ENCODE assay signal across 26 cellular contexts in the genomic region with DNA sequence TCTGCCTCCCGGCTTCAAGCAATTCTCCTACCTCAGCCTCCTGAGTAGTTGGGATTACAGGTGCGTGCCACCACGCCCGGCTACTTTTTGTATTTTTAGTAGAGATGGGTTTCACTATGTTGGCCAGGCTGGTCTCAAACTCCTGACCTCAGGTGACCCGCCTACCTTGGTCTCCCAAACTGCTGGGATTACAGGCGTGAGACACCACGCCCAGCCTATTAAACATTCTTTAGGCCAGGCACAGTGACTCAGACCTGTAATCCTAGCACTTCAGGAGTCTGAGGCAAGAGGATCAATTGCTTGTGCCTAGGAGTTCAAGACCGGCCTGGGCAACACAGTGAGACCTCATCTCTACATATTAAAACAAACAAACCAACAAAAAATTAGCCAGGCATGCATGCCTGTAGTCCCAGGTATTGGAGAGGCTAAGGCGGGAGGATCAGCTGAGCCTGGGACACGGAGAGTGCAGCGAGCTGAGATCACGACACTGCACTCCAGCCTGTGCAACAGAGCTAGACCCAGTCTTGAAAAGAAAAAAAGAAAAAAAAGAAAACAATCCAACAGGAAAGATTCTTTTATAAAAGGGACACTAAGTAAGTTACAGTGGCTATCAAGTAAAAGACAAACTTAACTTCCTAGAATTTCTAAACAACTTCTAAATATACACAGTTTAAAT.
DNase-seq lines count a peak whose midpoint lies in the region; TF ChIP-seq lines count a peak whose summit lies in the region.
"Had no signal": no experiment of that assay in that cellular context is flagged by ENCODE, and none has a peak within 500 bp of the region (broad histone marks: within the 10 kb centered on the region; RNA-seq: fewer than 3 reads in every experiment).

No MANE protein-coding gene starts in this region.

- CTCF ChIA-PET in RWPE1 (lab: Yijun Ruan, JAX) = no interaction called here

- no peaks in the 10 kb centered on the region for H3K9me3 Mint-ChIP-seq in activated T-cell treated with anti-CD3 and anti-CD28 coated beads, Interleukin-2, amount 50 U/mL, for 24 hours
- no peaks in the 10 kb centered on the region for H3K9me3 Mint-ChIP-seq in type B pancreatic cell
- H3K9me3 Mint-ChIP-seq: activated naive CD4-positive, alpha-beta T cell treated with anti-CD3 and anti-CD28 coated beads, Interleukin-2, amount 10 ng/mL, durations not matched to agents 7 days and 5 days; activated T-cell treated with anti-CD3 and anti-CD28 coated beads, Interleukin-2, amount 50 U/mL, for 72 hours had no signal

- DNase-seq in activated T-cell treated with anti-CD3 and anti-CD28 coated beads, Interleukin-2, amount 50 U/mL, for 24 hours = no peak
- DNase-seq in activated T-cell treated with anti-CD3 and anti-CD28 coated beads for 4 hours (no peak), RWPE1 (ENCODE audit: low spot score) (no peak), islet precursor cell (peak; percentile 57), type B pancreatic cell (ENCODE audit: extremely low spot score, unreplicated experiment) (no peak), dorsolateral prefrontal cortex (no peak), NCI-H128 (lab: John Stamatoyannopoulos, UW; ENCODE audit: unreplicated experiment) (no peak), NCI-H146 treated with DMSO at 0.1 percent for 48 hours (lab: John Stamatoyannopoulos, UW; ENCODE audit: unreplicated experiment) (no peak)
- DNase-seq: activated CD4-positive, alpha-beta T cell treated with anti-CD3 and anti-CD28 coated beads for 4 hours; activated naive CD4-positive, alpha-beta T cell treated with anti-CD3 and anti-CD28 coated beads, Interleukin-2, amount 10 ng/mL, durations not matched to agents 7 days and 5 days; activated T-cell treated with anti-CD3 and anti-CD28 coated beads, Interleukin-2, amount 50 U/mL, for 72 hours; amniotic stem cell; DMS153; esophagus squamous epithelium; KBM-7; NCI-H1436; NCI-H2107; NCI-H446; NCI-H82; psoas muscle; RPMI8226; stimulated activated CD4-positive, alpha-beta T cell treated with anti-CD3 and anti-CD28 coated beads, Interleukin-15, amount 100 ng/mL, for 24 hours; stimulated activated naive CD4-positive, alpha-beta T cell had no signal

- H3K4me1 Mint-ChIP-seq in activated T-cell treated with anti-CD3 and anti-CD28 coated beads, Interleukin-2, amount 50 U/mL, for 24 hours (ENCODE audit: low read depth) = no peaks in the 10 kb centered on the region
- H3K4me1 Mint-ChIP-seq in type B pancreatic cell (ENCODE audit: unreplicated experiment) = no peaks in the 10 kb centered on the region
- H3K4me1 Mint-ChIP-seq: activated naive CD4-positive, alpha-beta T cell treated with anti-CD3 and anti-CD28 coated beads, Interleukin-2, amount 10 ng/mL, durations not matched to agents 7 days and 5 days had no signal

- POLR2A ChIA-PET in RWPE1 (lab: Yijun Ruan, JAX; ENCODE audit: low non-redundant PET) = no interaction called here

- no peak overlapping the region for H3K4me3 Mint-ChIP-seq in activated T-cell treated with anti-CD3 and anti-CD28 coated beads, Interleukin-2, amount 50 U/mL, for 24 hours
- H3K4me3 Mint-ChIP-seq in type B pancreatic cell = no peak overlapping the region
- H3K4me3 Mint-ChIP-seq: activated naive CD4-positive, alpha-beta T cell treated with anti-CD3 and anti-CD28 coated beads, Interleukin-2, amount 10 ng/mL, durations not matched to agents 7 days and 5 days; activated T-cell treated with anti-CD3 and anti-CD28 coated beads, Interleukin-2, amount 50 U/mL, for 72 hours had no signal

- H3K36me3 Mint-ChIP-seq in activated T-cell treated with anti-CD3 and anti-CD28 coated beads, Interleukin-2, amount 50 U/mL, for 24 hours (ENCODE audit: low read depth) = peaks cover 77% of the 10 kb centered on the region
- peaks cover 21% of the 10 kb centered on the region for H3K36me3 Mint-ChIP-seq in type B pancreatic cell

- H3K27ac Mint-ChIP-seq in activated T-cell treated with anti-CD3 and anti-CD28 coated beads, Interleukin-2, amount 50 U/mL, for 24 hours = peak overlapping the region; percentile 31
- peak overlapping the region; percentile 6 for H3K27ac Mint-ChIP-seq in type B pancreatic cell
- H3K27ac Mint-ChIP-seq: activated naive CD4-positive, alpha-beta T cell treated with anti-CD3 and anti-CD28 coated beads, Interleukin-2, amount 10 ng/mL, durations not matched to agents 7 days and 5 days; activated T-cell treated with anti-CD3 and anti-CD28 coated beads, Interleukin-2, amount 50 U/mL, for 72 hours had no signal

- H3K4me3 ChIP-seq in dorsolateral prefrontal cortex = no peak overlapping the region
- H3K4me3 ChIP-seq: A549, esophagus squamous epithelium, psoas muscle, suprapubic skin had no signal

- no peaks in the 10 kb centered on the region for H3K27me3 ChIP-seq in dorsolateral prefrontal cortex
- H3K27me3 ChIP-seq: esophagus squamous epithelium, neutrophil, suprapubic skin had no signal

- no peaks in the 10 kb centered on the region for H3K27me3 Mint-ChIP-seq in activated T-cell treated with anti-CD3 and anti-CD28 coated beads, Interleukin-2, amount 50 U/mL, for 24 hours
- H3K27me3 Mint-ChIP-seq in type B pancreatic cell = no peaks in the 10 kb centered on the region
- H3K27me3 Mint-ChIP-seq: activated naive CD4-positive, alpha-beta T cell treated with anti-CD3 and anti-CD28 coated beads, Interleukin-2, amount 10 ng/mL, durations not matched to agents 7 days and 5 days had no signal

- TF ChIP-seq CTCF in RWPE1 (conservative IDR thresholded peaks at IDR 0.05; ENCODE audit: low read depth) (no peak), type B pancreatic cell (conservative IDR thresholded peaks at IDR 0.05) (no peak), dorsolateral prefrontal cortex (IDR thresholded peaks at IDR 0.05 in 54 of 56, conservative IDR thresholded peaks at IDR 0.05 in 2 of 56; ENCODE audit: low read depth in 1 of 56, partially characterized antibody in 56 of 56) (no peak)

- H3K27ac ChIP-seq in RWPE1 = peak overlapping the region; percentile 27; the same call in 1 of the 2 replicates
- no peak overlapping the region for H3K27ac ChIP-seq in dorsolateral prefrontal cortex
- H3K27ac ChIP-seq: A549, esophagus squamous epithelium, neutrophil, psoas muscle, suprapubic skin had no signal

- intact Hi-C loops in dorsolateral prefrontal cortex (cut with DNase I) = no loop called here
